Comparison of ENCODE assay signal across 1 cellular context in genomic region chr19:5048091-5048726, GRCh38.
TF ChIP-seq lines count a peak whose summit lies in the region.

No MANE protein-coding gene starts in this region.

TF ChIP-seq in K562, 482 proteins besides CTCF, POLR2A, EP300 and RAD21 (continued from another document and continues in another):
- TF ChIP-seq MTA1 (IDR thresholded peaks at IDR 0.05; ENCODE audit: borderline replicate concordance) (no peak), PCBP1 (IDR thresholded peaks at IDR 0.05; ENCODE audit: low read depth, low read length, poor library complexity, severe bottlenecking) (no peak), DLX4 (CRISPR knock-in tag; IDR thresholded peaks at IDR 0.05) (no peak), HNRNPK (IDR thresholded peaks at IDR 0.05; ENCODE audit: low read depth, low read length, poor library complexity, severe bottlenecking) (no peak), ETS1 (conservative IDR thresholded peaks at IDR 0.05; ENCODE audit: control insufficient read depth, low read depth, low read length) (no peak), ELF4 (CRISPR knock-in tag; IDR thresholded peaks at IDR 0.05) (no peak), GABPA (tag; conservative IDR thresholded peaks at IDR 0.05; ENCODE audit: low read depth) (no peak), E2F6 (IDR thresholded peaks at IDR 0.05; ENCODE audit: borderline replicate concordance in 1 of 2, extremely low read depth in 1 of 2, insufficient read depth in 1 of 2, insufficient read length in 1 of 2, low read depth in 1 of 2, low read length in 1 of 2, poor library complexity in 1 of 2, severe bottlenecking in 1 of 2) (peak in 1 of 2 experiments; percentile 22), RBM39 (optimal IDR thresholded peaks at IDR 0.05; ENCODE audit: low read depth, low read length) (no peak), FOXA1 (IDR thresholded peaks at IDR 0.05; ENCODE audit: borderline replicate concordance) (no peak), CCAR2 (IDR thresholded peaks at IDR 0.05; ENCODE audit: low read depth, low read length) (no peak), SMARCE1 (IDR thresholded peaks at IDR 0.05) (no peak), STAT5B (CRISPR knock-in tag; IDR thresholded peaks at IDR 0.05) (no peak), COPS2 (conservative IDR thresholded peaks at IDR 0.05) (no peak), ZNF449 (CRISPR knock-in tag; IDR thresholded peaks at IDR 0.05) (no peak), SIRT6 (IDR thresholded peaks at IDR 0.05; ENCODE audit: low read depth, low read length) (no peak), SRSF1 (IDR thresholded peaks at IDR 0.05; ENCODE audit: low read depth, low read length) (no peak), TCF3 (CRISPR knock-in tag; IDR thresholded peaks at IDR 0.05) (peak; percentile 7; the same call in 1 of the 2 replicates), MCM2 (IDR thresholded peaks at IDR 0.05; ENCODE audit: low read depth) (no peak), MYNN (IDR thresholded peaks at IDR 0.05) (peak; percentile 62; the same call in 1 of the 2 replicates), MYNN (CRISPR knock-in tag; IDR thresholded peaks at IDR 0.05) (no peak), FIP1L1 (IDR thresholded peaks at IDR 0.05; ENCODE audit: low read depth, low read length, poor library complexity, severe bottlenecking) (no peak), ZBED1 (IDR thresholded peaks at IDR 0.05) (no peak), CEBPG (CRISPR knock-in tag; IDR thresholded peaks at IDR 0.05) (no peak), CEBPG (tag; conservative IDR thresholded peaks at IDR 0.05 in 1 of 2, IDR thresholded peaks at IDR 0.05 in 1 of 2) (no peak), HIVEP1 (CRISPR knock-in tag; IDR thresholded peaks at IDR 0.05) (no peak), SAFB2 (IDR thresholded peaks at IDR 0.05; ENCODE audit: borderline replicate concordance, low read depth, low read length, severe bottlenecking) (no peak), FOSL1 (tag; conservative IDR thresholded peaks at IDR 0.05) (no peak), MAZ (CRISPR knock-in tag; conservative IDR thresholded peaks at IDR 0.05 in 1 of 2, IDR thresholded peaks at IDR 0.05 in 1 of 2) (peak in 1 of 2 experiments; percentile 61; a peak in 2 of 4 replicates), TBL1XR1 (IDR thresholded peaks at IDR 0.05; ENCODE audit: low read length in 2 of 2) (peak in 1 of 2 experiments; percentile 60; a peak in 1 of 4 replicates), FOS (IDR thresholded peaks at IDR 0.05; ENCODE audit: extremely low read depth, insufficient read length) (no peak), SREBF2 (CRISPR knock-in tag; IDR thresholded peaks at IDR 0.05) (no peak), STAG1 (CRISPR knock-in tag; IDR thresholded peaks at IDR 0.05; ENCODE audit: borderline replicate concordance) (peak; percentile 84; the same call in 1 of the 2 replicates), CC2D1A (IDR thresholded peaks at IDR 0.05) (0 out of 2 replicates have a peak, but pooled peaks have one; percentile 36), MCM5 (IDR thresholded peaks at IDR 0.05; ENCODE audit: low read depth) (no peak), ELK1 (CRISPR knock-in tag; IDR thresholded peaks at IDR 0.05) (no peak), CBFB (CRISPR knock-in tag; IDR thresholded peaks at IDR 0.05) (peak; percentile 72; the same call in 1 of the 2 replicates), MTF1 (CRISPR knock-in tag; IDR thresholded peaks at IDR 0.05; ENCODE audit: borderline replicate concordance) (no peak), ZNF780A (CRISPR knock-in tag; IDR thresholded peaks at IDR 0.05) (no peak), ZBTB33 (CRISPR knock-in tag; IDR thresholded peaks at IDR 0.05) (peak; percentile 79), FOXA3 (CRISPR knock-in tag; conservative IDR thresholded peaks at IDR 0.05 in 1 of 2, IDR thresholded peaks at IDR 0.05 in 1 of 2) (no peak), POLR2G (IDR thresholded peaks at IDR 0.05; ENCODE audit: low read depth, low read length) (peak; percentile 48), ZNF584 (CRISPR knock-in tag; IDR thresholded peaks at IDR 0.05; ENCODE audit: low read depth) (no peak)
- TF ChIP-seq, protein P1, sequence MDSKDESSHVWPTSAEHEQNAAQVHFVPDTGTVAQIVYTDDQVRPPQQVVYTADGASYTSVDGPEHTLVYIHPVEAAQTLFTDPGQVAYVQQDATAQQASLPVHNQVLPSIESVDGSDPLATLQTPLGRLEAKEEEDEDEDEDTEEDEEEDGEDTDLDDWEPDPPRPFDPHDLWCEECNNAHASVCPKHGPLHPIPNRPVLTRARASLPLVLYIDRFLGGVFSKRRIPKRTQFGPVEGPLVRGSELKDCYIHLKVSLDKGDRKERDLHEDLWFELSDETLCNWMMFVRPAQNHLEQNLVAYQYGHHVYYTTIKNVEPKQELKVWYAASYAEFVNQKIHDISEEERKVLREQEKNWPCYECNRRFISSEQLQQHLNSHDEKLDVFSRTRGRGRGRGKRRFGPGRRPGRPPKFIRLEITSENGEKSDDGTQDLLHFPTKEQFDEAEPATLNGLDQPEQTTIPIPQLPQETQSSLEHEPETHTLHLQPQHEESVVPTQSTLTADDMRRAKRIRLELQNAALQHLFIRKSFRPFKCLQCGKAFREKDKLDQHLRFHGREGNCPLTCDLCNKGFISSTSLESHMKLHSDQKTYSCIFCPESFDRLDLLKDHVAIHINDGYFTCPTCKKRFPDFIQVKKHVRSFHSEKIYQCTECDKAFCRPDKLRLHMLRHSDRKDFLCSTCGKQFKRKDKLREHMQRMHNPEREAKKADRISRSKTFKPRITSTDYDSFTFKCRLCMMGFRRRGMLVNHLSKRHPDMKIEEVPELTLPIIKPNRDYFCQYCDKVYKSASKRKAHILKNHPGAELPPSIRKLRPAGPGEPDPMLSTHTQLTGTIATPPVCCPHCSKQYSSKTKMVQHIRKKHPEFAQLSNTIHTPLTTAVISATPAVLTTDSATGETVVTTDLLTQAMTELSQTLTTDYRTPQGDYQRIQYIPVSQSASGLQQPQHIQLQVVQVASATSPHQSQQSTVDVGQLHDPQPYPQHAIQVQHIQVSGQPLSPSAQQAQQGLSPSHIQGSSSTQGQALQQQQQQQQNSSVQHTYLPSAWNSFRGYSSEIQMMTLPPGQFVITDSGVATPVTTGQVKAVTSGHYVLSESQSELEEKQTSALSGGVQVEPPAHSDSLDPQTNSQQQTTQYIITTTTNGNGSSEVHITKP (IDR thresholded peaks at IDR 0.05; ENCODE audit: partially characterized antibody), result no peak
- TF ChIP-seq, protein P2, sequence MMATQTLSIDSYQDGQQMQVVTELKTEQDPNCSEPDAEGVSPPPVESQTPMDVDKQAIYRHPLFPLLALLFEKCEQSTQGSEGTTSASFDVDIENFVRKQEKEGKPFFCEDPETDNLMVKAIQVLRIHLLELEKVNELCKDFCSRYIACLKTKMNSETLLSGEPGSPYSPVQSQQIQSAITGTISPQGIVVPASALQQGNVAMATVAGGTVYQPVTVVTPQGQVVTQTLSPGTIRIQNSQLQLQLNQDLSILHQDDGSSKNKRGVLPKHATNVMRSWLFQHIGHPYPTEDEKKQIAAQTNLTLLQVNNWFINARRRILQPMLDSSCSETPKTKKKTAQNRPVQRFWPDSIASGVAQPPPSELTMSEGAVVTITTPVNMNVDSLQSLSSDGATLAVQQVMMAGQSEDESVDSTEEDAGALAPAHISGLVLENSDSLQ (IDR thresholded peaks at IDR 0.05), result no peak
- TF ChIP-seq, protein P3, sequence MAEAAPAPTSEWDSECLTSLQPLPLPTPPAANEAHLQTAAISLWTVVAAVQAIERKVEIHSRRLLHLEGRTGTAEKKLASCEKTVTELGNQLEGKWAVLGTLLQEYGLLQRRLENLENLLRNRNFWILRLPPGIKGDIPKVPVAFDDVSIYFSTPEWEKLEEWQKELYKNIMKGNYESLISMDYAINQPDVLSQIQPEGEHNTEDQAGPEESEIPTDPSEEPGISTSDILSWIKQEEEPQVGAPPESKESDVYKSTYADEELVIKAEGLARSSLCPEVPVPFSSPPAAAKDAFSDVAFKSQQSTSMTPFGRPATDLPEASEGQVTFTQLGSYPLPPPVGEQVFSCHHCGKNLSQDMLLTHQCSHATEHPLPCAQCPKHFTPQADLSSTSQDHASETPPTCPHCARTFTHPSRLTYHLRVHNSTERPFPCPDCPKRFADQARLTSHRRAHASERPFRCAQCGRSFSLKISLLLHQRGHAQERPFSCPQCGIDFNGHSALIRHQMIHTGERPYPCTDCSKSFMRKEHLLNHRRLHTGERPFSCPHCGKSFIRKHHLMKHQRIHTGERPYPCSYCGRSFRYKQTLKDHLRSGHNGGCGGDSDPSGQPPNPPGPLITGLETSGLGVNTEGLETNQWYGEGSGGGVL (CRISPR knock-in tag; IDR thresholded peaks at IDR 0.05), result no peak
- TF ChIP-seq, protein P4, sequence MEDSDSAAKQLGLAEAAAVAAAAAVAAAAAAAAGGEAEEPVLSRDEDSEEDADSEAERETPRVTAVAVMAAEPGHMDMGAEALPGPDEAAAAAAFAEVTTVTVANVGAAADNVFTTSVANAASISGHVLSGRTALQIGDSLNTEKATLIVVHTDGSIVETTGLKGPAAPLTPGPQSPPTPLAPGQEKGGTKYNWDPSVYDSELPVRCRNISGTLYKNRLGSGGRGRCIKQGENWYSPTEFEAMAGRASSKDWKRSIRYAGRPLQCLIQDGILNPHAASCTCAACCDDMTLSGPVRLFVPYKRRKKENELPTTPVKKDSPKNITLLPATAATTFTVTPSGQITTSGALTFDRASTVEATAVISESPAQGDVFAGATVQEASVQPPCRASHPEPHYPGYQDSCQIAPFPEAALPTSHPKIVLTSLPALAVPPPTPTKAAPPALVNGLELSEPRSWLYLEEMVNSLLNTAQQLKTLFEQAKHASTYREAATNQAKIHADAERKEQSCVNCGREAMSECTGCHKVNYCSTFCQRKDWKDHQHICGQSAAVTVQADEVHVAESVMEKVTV (CRISPR knock-in tag; IDR thresholded peaks at IDR 0.05), result peak; percentile 53; the same call in 1 of the 2 replicates
- TF ChIP-seq, protein P5, sequence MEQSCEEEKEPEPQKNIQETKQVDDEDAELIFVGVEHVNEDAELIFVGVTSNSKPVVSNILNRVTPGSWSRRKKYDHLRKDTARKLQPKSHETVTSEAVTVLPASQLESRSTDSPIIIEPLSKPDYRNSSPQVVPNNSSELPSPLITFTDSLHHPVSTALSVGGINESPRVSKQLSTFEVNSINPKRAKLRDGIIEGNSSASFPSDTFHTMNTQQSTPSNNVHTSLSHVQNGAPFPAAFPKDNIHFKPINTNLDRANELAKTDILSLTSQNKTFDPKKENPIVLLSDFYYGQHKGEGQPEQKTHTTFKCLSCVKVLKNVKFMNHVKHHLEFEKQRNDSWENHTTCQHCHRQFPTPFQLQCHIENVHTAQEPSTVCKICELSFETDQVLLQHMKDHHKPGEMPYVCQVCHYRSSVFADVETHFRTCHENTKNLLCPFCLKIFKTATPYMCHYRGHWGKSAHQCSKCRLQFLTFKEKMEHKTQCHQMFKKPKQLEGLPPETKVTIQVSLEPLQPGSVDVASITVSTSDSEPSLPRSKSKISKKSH (CRISPR knock-in tag; IDR thresholded peaks at IDR 0.05), result no peak
- TF ChIP-seq, protein P6, sequence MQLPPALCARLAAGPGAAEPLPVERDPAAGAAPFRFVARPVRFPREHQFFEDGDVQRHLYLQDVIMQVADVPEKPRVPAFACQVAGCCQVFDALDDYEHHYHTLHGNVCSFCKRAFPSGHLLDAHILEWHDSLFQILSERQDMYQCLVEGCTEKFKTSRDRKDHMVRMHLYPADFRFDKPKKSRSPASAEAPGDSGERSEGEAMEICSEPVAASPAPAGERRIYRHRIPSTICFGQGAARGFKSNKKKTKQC (CRISPR knock-in tag; IDR thresholded peaks at IDR 0.05), result peak; percentile 50; the same call in 1 of the 2 replicates
